ENCODE assay signal across 8 cellular contexts in genomic region chr3:48301020-48301813, GRCh38. TPM values are rescaled to one million over a fixed set of nuclear protein-coding genes. Genes with fewer than 3 reads are reported as not detected.
DNase-seq lines count a peak whose midpoint lies in the region; ATAC-seq lines count a peak whose summit lies in the region.

NME6 (minus strand) TSS chr3:48301367.

- ATAC-seq in GM19324 (IDR thresholded peaks at IDR 0.05; ENCODE audit: low FRiP score, unreplicated experiment) (peak; percentile 82), HG03521 (IDR thresholded peaks at IDR 0.05; ENCODE audit: unreplicated experiment) (peak; percentile 57), left lobe of liver (peak; percentile 99)

- DNase-seq in Ammon's horn (ENCODE audit: low spot score) (peak; percentile 86), NCI-H748 (lab: John Stamatoyannopoulos, UW; ENCODE audit: unreplicated experiment) (peak; percentile 89), cortex of kidney (lab: John Stamatoyannopoulos, UW) (peak; percentile 24), left lobe of liver (ENCODE audit: low spot score) (peak; percentile 94)
- peak; percentile 90 for DNase-seq in activated CD4-positive, alpha-beta T cell treated with anti-CD3 and anti-CD28 coated beads, Interleukin-2, amount 50 U/mL, for 1 hour
- DNase-seq in stimulated activated CD4-positive, alpha-beta T cell treated with anti-CD3 and anti-CD28 coated beads, Interleukin-2, amount 100 ng/mL, for 24 hours, result peak; percentile 94 to 97

RNA-seq across cellular contexts. Expression of gene NME6, which starts in this region (rescaled TPM):
- 10.7 TPM for total RNA-seq in left lobe of liver

Comparison
In these comparisons a context has a peak if more than half of its experiments do, and no peak if none do; other contexts are left out.
1. Peak in every context shown above with its lines: DNase-seq and ATAC-seq.
2. DNase-seq: peak in every context shown above with its lines; median percentile 96 in stimulated activated CD4-positive, alpha-beta T cell treated with anti-CD3 and anti-CD28 coated beads, Interleukin-2, amount 100 ng/mL, for 24 hours; 94 in left lobe of liver; 90 in activated CD4-positive, alpha-beta T cell treated with anti-CD3 and anti-CD28 coated beads, Interleukin-2, amount 50 U/mL, for 1 hour; 89 in NCI-H748; 86 in Ammon's horn; 24 in cortex of kidney.